Comparison of ENCODE assay signal across 24 cellular contexts in the genomic region with DNA sequence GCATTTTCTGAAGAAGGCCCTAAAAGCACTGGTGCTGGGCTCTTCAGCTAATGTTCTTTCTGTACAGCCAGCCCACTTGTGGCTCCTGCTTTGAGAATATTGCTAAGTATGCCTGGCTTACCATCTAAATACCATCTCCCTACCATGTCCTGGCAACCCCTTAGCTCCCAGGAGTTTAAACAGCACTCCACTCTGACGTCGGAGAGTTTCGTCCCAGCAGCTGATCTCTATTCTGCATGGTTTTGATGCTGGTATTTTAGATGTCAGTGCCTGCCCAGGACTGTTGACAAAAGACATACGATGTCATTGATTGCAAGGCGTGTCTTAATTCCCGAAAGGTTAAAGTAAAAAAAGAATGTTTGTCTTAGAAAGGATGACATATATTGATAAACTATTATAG. TPM values are rescaled to one million over a fixed set of nuclear protein-coding genes. Genes with fewer than 3 reads are reported as not detected.
"Had no signal": no experiment of that assay in that cellular context is flagged by ENCODE, and none has a peak within 500 bp of the region (broad histone marks: within the 10 kb centered on the region; RNA-seq: fewer than 3 reads in every experiment).

No MANE protein-coding gene starts in this region.

- H3K4me1 ChIP-seq: breast epithelium, pancreas, right lobe of liver had no signal

- H3K27ac ChIP-seq: breast epithelium, esophagus squamous epithelium, hepatocyte, pancreas, right lobe of liver, suprapubic skin had no signal

- H3K9me3 ChIP-seq: breast epithelium, esophagus squamous epithelium, pancreas, right lobe of liver, suprapubic skin had no signal

- ATAC-seq: effector memory CD8-positive, alpha-beta T cell; left colon; naive thymus-derived CD8-positive, alpha-beta T cell; pancreas; right lobe of liver; stimulated activated naive B cell treated with anti-CD40 and anti-IgM and Interleukin-4, amounts not matched to agents 10 μg/mL and 1 μg/mL and 100 μg/mL, for 72 hours had no signal

- H3K27me3 ChIP-seq: breast epithelium, esophagus squamous epithelium, hepatocyte, pancreas, right lobe of liver, suprapubic skin had no signal

- H3K4me3 ChIP-seq: breast epithelium, esophagus squamous epithelium, hepatocyte, pancreas, right lobe of liver, suprapubic skin had no signal

- DNase-seq: caudate nucleus; cerebellar nuclear complex; cortex of kidney; effector memory CD8-positive, alpha-beta T cell; erythroblast; esophagus squamous epithelium; foreskin melanocyte; left colon; mesenchymal stem cell; midbrain; naive thymus-derived CD8-positive, alpha-beta T cell; nephron progenitor cell; occipital lobe; pancreas; right lobe of liver; small intestine; stimulated activated CD4-positive, alpha-beta T cell treated with anti-CD3 and anti-CD28 coated beads, Interleukin-15, amount 100 ng/mL, for 24 hours; stimulated activated CD4-positive, alpha-beta T cell treated with anti-CD3 and anti-CD28 coated beads, Interleukin-2, amount 100 ng/mL, for 48 hours; stimulated activated naive B cell treated with anti-CD40 and anti-IgM and Interleukin-4, amounts not matched to agents 10 μg/mL and 1 μg/mL and 100 μg/mL, for 72 hours; trophoblast cell had no signal

- H3K36me3 ChIP-seq: breast epithelium, esophagus squamous epithelium, pancreas, right lobe of liver, suprapubic skin had no signal

RNA-seq across cellular contexts. Expression of gene AFF3, which starts 47.0 kb away (rescaled TPM):
- total RNA-seq: myocyte had no signal
